In the genomic region with DNA sequence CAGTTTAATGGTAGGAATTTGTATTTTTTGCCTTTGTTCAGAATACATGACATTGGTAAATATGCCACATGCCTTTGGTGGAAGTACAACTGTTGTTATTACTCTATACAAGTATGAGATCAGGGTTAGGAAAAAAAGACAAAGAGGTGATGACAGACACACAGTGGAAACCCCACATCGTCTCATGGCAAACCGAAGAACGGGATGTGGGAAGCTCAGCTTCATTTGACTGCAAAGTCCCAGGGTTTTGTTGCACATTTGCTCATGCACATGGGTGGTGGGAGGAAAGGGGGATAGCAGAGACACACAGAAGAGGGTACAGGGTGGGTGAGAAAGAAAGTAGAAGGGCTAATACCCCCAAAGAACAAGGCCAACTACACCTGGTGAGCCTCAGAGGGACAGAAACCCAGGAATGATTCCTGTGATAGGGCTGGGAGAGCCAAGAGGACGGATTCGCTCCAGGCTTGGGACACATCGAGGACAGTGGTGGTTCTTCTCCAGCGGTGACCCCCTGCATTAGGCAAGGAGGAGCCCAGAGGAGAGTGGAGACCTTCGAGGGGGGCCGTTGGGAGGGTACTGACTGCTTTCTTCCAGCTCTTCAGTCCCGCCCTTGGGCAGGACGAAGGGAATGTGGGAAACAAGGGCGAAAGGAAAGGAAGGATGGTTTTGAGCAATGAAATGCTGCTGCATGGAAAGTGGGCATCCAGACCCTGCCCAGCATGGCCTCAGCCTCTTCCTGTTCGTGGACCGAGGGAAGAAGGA, we compare ENCODE assay signal across 1 cellular context.
TF ChIP-seq lines count a peak whose summit lies in the region.

No MANE protein-coding gene starts in this region.

TF ChIP-seq in GM23338, 12 proteins besides CTCF, POLR2A, EP300 and RAD21:
- TF ChIP-seq STAT1 (IDR thresholded peaks at IDR 0.05; ENCODE audit: unreplicated experiment) (no peak), EZH2 (IDR thresholded peaks at IDR 0.05; ENCODE audit: low read depth, unreplicated experiment) (no peak), CREB1 (CRISPR knock-in tag; IDR thresholded peaks at IDR 0.05; ENCODE audit: low read depth) (no peak), REST (IDR thresholded peaks at IDR 0.05; ENCODE audit: unreplicated experiment) (no peak), POLR2AphosphoS5 (IDR thresholded peaks at IDR 0.05; ENCODE audit: low read depth) (no peak), ZNF331 (CRISPR knock-in tag; IDR thresholded peaks at IDR 0.05; ENCODE audit: low read depth) (no peak), ZNF114 (CRISPR knock-in tag; IDR thresholded peaks at IDR 0.05) (no peak), JUNB (IDR thresholded peaks at IDR 0.05; ENCODE audit: unreplicated experiment) (no peak), NANOG (IDR thresholded peaks at IDR 0.05; ENCODE audit: borderline replicate concordance) (no peak), EZH2phosphoT487 (IDR thresholded peaks at IDR 0.05; ENCODE audit: unreplicated experiment) (no peak)
- TF ChIP-seq, protein P1, sequence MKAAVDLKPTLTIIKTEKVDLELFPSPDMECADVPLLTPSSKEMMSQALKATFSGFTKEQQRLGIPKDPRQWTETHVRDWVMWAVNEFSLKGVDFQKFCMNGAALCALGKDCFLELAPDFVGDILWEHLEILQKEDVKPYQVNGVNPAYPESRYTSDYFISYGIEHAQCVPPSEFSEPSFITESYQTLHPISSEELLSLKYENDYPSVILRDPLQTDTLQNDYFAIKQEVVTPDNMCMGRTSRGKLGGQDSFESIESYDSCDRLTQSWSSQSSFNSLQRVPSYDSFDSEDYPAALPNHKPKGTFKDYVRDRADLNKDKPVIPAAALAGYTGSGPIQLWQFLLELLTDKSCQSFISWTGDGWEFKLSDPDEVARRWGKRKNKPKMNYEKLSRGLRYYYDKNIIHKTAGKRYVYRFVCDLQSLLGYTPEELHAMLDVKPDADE (IDR thresholded peaks at IDR 0.05), result no peak
- TF ChIP-seq, protein P2, sequence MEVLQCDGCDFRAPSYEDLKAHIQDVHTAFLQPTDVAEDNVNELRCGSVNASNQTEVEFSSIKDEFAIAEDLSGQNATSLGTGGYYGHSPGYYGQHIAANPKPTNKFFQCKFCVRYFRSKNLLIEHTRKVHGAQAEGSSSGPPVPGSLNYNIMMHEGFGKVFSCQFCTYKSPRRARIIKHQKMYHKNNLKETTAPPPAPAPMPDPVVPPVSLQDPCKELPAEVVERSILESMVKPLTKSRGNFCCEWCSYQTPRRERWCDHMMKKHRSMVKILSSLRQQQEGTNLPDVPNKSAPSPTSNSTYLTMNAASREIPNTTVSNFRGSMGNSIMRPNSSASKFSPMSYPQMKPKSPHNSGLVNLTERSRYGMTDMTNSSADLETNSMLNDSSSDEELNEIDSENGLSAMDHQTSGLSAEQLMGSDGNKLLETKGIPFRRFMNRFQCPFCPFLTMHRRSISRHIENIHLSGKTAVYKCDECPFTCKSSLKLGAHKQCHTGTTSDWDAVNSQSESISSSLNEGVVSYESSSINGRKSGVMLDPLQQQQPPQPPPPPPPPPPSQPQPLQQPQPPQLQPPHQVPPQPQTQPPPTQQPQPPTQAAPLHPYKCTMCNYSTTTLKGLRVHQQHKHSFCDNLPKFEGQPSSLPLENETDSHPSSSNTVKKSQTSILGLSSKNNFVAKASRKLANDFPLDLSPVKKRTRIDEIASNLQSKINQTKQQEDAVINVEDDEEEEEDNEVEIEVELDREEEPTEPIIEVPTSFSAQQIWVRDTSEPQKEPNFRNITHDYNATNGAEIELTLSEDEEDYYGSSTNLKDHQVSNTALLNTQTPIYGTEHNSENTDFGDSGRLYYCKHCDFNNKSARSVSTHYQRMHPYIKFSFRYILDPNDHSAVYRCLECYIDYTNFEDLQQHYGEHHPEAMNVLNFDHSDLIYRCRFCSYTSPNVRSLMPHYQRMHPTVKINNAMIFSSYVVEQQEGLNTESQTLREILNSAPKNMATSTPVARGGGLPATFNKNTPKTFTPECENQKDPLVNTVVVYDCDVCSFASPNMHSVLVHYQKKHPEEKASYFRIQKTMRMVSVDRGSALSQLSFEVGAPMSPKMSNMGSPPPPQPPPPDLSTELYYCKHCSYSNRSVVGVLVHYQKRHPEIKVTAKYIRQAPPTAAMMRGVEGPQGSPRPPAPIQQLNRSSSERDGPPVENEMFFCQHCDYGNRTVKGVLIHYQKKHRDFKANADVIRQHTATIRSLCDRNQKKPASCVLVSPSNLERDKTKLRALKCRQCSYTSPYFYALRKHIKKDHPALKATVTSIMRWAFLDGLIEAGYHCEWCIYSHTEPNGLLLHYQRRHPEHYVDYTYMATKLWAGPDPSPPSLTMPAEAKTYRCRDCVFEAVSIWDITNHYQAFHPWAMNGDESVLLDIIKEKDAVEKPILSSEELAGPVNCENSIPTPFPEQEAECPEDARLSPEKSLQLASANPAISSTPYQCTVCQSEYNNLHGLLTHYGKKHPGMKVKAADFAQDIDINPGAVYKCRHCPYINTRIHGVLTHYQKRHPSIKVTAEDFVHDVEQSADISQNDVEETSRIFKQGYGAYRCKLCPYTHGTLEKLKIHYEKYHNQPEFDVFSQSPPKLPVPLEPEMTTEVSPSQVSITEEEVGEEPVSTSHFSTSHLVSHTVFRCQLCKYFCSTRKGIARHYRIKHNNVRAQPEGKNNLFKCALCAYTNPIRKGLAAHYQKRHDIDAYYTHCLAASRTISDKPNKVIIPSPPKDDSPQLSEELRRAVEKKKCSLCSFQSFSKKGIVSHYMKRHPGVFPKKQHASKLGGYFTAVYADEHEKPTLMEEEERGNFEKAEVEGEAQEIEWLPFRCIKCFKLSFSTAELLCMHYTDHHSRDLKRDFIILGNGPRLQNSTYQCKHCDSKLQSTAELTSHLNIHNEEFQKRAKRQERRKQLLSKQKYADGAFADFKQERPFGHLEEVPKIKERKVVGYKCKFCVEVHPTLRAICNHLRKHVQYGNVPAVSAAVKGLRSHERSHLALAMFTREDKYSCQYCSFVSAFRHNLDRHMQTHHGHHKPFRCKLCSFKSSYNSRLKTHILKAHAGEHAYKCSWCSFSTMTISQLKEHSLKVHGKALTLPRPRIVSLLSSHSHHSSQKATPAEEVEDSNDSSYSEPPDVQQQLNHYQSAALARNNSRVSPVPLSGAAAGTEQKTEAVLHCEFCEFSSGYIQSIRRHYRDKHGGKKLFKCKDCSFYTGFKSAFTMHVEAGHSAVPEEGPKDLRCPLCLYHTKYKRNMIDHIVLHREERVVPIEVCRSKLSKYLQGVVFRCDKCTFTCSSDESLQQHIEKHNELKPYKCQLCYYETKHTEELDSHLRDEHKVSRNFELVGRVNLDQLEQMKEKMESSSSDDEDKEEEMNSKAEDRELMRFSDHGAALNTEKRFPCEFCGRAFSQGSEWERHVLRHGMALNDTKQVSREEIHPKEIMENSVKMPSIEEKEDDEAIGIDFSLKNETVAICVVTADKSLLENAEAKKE (CRISPR knock-in tag; IDR thresholded peaks at IDR 0.05), result no peak
